9 cellular contexts compared by ENCODE assay signal in the genomic region with DNA sequence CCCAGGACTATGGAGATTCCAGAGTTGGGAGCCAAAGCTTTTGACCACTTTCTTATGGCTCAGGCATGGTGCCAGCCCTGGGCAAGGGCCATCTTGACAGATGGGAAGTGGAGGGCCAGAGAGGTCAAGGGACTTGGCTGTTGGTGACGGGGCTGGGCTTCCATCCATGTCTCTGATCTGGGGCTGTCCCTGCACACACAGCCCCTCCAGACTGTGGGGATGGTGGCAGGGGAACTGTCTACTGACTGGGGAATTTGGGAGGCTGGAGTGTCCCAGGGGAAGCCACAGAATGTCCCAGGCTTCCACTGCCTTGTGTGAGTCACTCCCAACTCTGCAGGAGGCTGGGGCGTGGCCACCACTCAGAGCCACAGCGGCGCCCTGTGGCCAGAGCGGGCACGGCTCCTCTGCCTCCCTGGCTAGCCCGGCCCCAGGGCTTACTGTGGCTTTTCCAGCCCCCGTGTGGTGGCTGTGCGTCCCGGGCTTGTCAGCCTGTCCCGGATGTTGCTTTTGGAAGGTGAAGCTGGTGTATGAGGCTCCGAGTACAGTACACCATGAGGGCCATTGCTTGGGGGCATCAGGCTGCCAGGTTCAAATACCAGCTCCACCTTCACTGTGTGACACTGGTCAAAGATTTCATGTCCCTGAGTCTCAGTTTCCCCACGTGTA. TPM values are rescaled to one million over a fixed set of nuclear protein-coding genes. Genes with fewer than 3 reads are reported as not detected.
DNase-seq lines count a peak whose midpoint lies in the region; ATAC-seq and FAIRE-seq lines count a peak whose summit lies in the region.
"Had no signal": no experiment of that assay in that cellular context is flagged by ENCODE, and none has a peak within 500 bp of the region (broad histone marks: within the 10 kb centered on the region; RNA-seq: fewer than 3 reads in every experiment).

No MANE protein-coding gene starts in this region.

- no peaks in the 10 kb centered on the region for H3K9me3 ChIP-seq in BLaER1

- H3K9ac ChIP-seq in BLaER1 = peak overlapping the region; percentile 68; the same call in 1 of the 2 replicates

- FAIRE-seq in frontal cortex (lab: Jason Lieb, UNC) = no peak

- H3K27me3 ChIP-seq in BLaER1 = no peaks in the 10 kb centered on the region

- H3K4me1 ChIP-seq in BLaER1 = peaks cover 94% of the 10 kb centered on the region

- peak; percentile 64 for ATAC-seq in GM19043 (IDR thresholded peaks at IDR 0.05; ENCODE audit: low read depth, unreplicated experiment)

- peaks cover 53% of the 10 kb centered on the region for H4K20me1 ChIP-seq in BLaER1

- peak overlapping the region; percentile 99 for H3K4me2 ChIP-seq in BLaER1

- no peak overlapping the region for H3K4me3 ChIP-seq in BLaER1

- peaks cover 55% of the 10 kb centered on the region for H3K36me3 ChIP-seq in BLaER1

- H3K27ac ChIP-seq in BLaER1 = peak overlapping the region; percentile 84; the same call in 1 of the 2 replicates

- DNase-seq in HUDEP-2 (lab: John Stamatoyannopoulos, UW; ENCODE audit: unreplicated experiment in 76 of 76) (peak in 73 of 76 experiments; percentile 30 to 92 (median 83)), SHP77 (lab: John Stamatoyannopoulos, UW) (peak; percentile 72 to 78), activated gamma-delta T cell (lab: John Stamatoyannopoulos, UW) (peak; percentile 55), frontal cortex (ENCODE audit: low spot score in 2 of 2) (peak; percentile 75 to 95), nucleus accumbens (lab: John Stamatoyannopoulos, UW) (peak in 54 of 56 donors; percentile 20 to 87 (median 66)), stromal cell of bone marrow (ENCODE audit: low read depth) (peak; percentile 80)

RNA-seq across cellular contexts. Expression of a gene that starts 19.6 kb away (rescaled TPM):
- total RNA-seq in frontal cortex = 1.2 TPM
- total RNA-seq: T-helper 2 cell treated with Interferon-gamma antibody and Interleukin-4, amounts not matched to agents 100 ng/mL and 5 ng/mL, for 36 hours had no signal

RNA-seq across cellular contexts. Expression of a gene that starts 19.7 kb away (rescaled TPM):
- 26.9 TPM for total RNA-seq in frontal cortex

RNA-seq across cellular contexts. Expression of a gene that starts 27.7 kb away (rescaled TPM):
- 25.7 TPM for total RNA-seq in frontal cortex

RNA-seq across cellular contexts. Expression of a gene that starts 50.5 kb away (rescaled TPM):
- 1.6 TPM for total RNA-seq in frontal cortex
- total RNA-seq: T-helper 2 cell treated with Interferon-gamma antibody and Interleukin-4, amounts not matched to agents 100 ng/mL and 5 ng/mL, for 36 hours had no signal
